25 cellular contexts compared by ENCODE assay signal in the genomic region with DNA sequence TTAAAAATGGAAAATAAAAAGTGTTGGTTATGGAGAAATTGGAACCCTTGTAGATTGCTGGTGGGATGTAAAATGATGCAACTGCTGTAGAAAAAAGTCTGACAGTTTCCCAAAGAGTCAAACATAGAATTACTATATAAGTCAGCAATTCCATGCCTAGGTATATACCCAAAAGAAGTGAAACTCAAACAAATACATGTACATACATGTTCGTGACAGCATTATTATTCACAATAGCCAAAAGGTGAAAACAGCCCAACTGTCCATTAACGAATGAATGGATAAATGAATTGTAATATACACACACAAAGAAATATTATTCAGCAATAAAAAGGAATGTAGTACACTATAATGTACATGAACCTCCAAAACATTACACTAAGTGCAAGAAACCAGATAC.
A peak's percentile ranks its signal among the peaks of the same experiment; 100 is the strongest.
DNase-seq lines count a peak whose midpoint lies in the region; ATAC-seq, FAIRE-seq and TF ChIP-seq lines count a peak whose summit lies in the region.
"Had no signal": no experiment of that assay in that cellular context is flagged by ENCODE, and none has a peak within 500 bp of the region (broad histone marks: within the 10 kb centered on the region; RNA-seq: fewer than 3 reads in every experiment).

No MANE protein-coding gene starts in this region.

- in situ Hi-C loops in mammary epithelial cell (cut with MboI; ENCODE audit: low sequenced_read_pairs in 2 of 2) = no loop called here

- intact Hi-C loops in mammary epithelial cell (cut with micrococcal nuclease) = no loop called here

- H3K4me3 ChIP-seq in RWPE2 (ENCODE audit: severe bottlenecking) (no peak overlapping the region), mammary epithelial cell (replicated peaks in 1 of 3; ENCODE audit: insufficient read depth in 1 of 3, low read depth in 2 of 3, low read length in 3 of 3) (no peak overlapping the region)
- H3K4me3 ChIP-seq: A549; BLaER1 treated with 17β-estradiol and CSF1 and Interleukin-3, amounts not matched to agents 10 nM and 100 nM; GM12878; GM23338 had no signal

- H3K27me3 ChIP-seq in RWPE2 (ENCODE audit: insufficient read depth, poor library complexity, severe bottlenecking) (no peaks in the 10 kb centered on the region), mammary epithelial cell (ENCODE audit: insufficient read depth, low read length) (no peaks in the 10 kb centered on the region)
- H3K27me3 ChIP-seq: BE2C; BLaER1 treated with 17β-estradiol and CSF1 and Interleukin-3, amounts not matched to agents 10 nM and 100 nM had no signal

- H3K36me3 ChIP-seq in RWPE2 (ENCODE audit: low read depth) (no peaks in the 10 kb centered on the region), mammary epithelial cell (ENCODE audit: insufficient read depth, low read length) (no peaks in the 10 kb centered on the region)
- H3K36me3 ChIP-seq: BE2C; BLaER1 treated with 17β-estradiol and CSF1 and Interleukin-3, amounts not matched to agents 10 nM and 100 nM had no signal

- peak; percentile 48 for ATAC-seq in RWPE2 (ENCODE audit: low read depth)
- no peak for ATAC-seq in GM21390 (IDR thresholded peaks at IDR 0.05; ENCODE audit: unreplicated experiment)
- ATAC-seq in HG02884 (IDR thresholded peaks at IDR 0.05; ENCODE audit: unreplicated experiment) = no peak
- no peak for ATAC-seq in HG02610 (IDR thresholded peaks at IDR 0.05; ENCODE audit: unreplicated experiment)
- ATAC-seq: A549, GM12878, GM23338, HCT116 had no signal

- DNase-seq in RWPE2 (ENCODE audit: low spot score) (no peak), mammary epithelial cell (peak; percentile 48), epithelial cell of prostate (ENCODE audit: low read depth, low spot score) (no peak), urothelium cell line (ENCODE audit: low spot score) (no peak)
- DNase-seq: 8988T; ACHN; AML-193; BE2C; CD4-positive, alpha-beta T cell; CD8-positive, alpha-beta memory T cell; DMS 273 treated with DMSO at 0.1 percent for 48 hours; DMS79; EL; GDM1; H9 had no signal

- peak overlapping the region; percentile 21 for H3K27ac ChIP-seq in RWPE2 (ENCODE audit: poor library complexity, severe bottlenecking)
- no peak overlapping the region for H3K27ac ChIP-seq in mammary epithelial cell (ENCODE audit: insufficient read depth, low read depth, low read length)
- H3K27ac ChIP-seq in epithelial cell of prostate = peak overlapping the region; percentile 55
- H3K27ac ChIP-seq: A549; BLaER1 treated with 17β-estradiol and CSF1 and Interleukin-3, amounts not matched to agents 10 nM and 100 nM had no signal

- no peak overlapping the region for H3K9ac ChIP-seq in mammary epithelial cell (ENCODE audit: insufficient read depth, low read length)
- H3K9ac ChIP-seq: BLaER1 treated with 17β-estradiol and CSF1 and Interleukin-3, amounts not matched to agents 10 nM and 100 nM had no signal

- H3K4me1 ChIP-seq in RWPE2 (ENCODE audit: insufficient read depth, poor library complexity, severe bottlenecking) (peaks cover 17% of the 10 kb centered on the region), mammary epithelial cell (ENCODE audit: insufficient read depth, low read length) (peaks cover 12% of the 10 kb centered on the region)
- H3K4me1 ChIP-seq: BE2C; BLaER1 treated with 17β-estradiol and CSF1 and Interleukin-3, amounts not matched to agents 10 nM and 100 nM had no signal

- TF ChIP-seq CTCF in RWPE2 (IDR thresholded peaks at IDR 0.05; ENCODE audit: poor library complexity, severe bottlenecking) (no peak), mammary epithelial cell (conservative IDR thresholded peaks at IDR 0.05 in 1 of 2, IDR thresholded peaks at IDR 0.05 in 1 of 2; ENCODE audit: extremely low read depth in 1 of 2, insufficient read depth in 1 of 2, low read depth in 1 of 2, low read length in 2 of 2) (no peak)

- H3K79me2 ChIP-seq in mammary epithelial cell (ENCODE audit: insufficient read depth, low read length) = no peaks in the 10 kb centered on the region

- no TSS peak for BruUV-seq in mammary epithelial cell (replicated peaks; lab: Mats Ljungman, UMichigan)

- no peaks in the 10 kb centered on the region for H3K9me3 ChIP-seq in RWPE2 (ENCODE audit: severe bottlenecking)
- H3K9me3 ChIP-seq in mammary epithelial cell (replicated peaks; ENCODE audit: insufficient read depth, low read length) = no peaks in the 10 kb centered on the region
- H3K9me3 ChIP-seq: A549; BE2C; BLaER1 treated with 17β-estradiol and CSF1 and Interleukin-3, amounts not matched to agents 10 nM and 100 nM had no signal

- WGBS in mammary epithelial cell (ENCODE audit: low coverage, missing lambda C conversion rate) = 45% methylated on average over 2 of the region's 2 CpGs

- H3K4me2 ChIP-seq in mammary epithelial cell (ENCODE audit: insufficient read depth, low read depth, low read length) = no peak overlapping the region
- H3K4me2 ChIP-seq: A549; BLaER1 treated with 17β-estradiol and CSF1 and Interleukin-3, amounts not matched to agents 10 nM and 100 nM; GM23338 had no signal

- peak; percentile 20 for FAIRE-seq in urothelium cell line (lab: Jason Lieb, UNC)
- FAIRE-seq: A549, D721Med, GM12878, GM19239 had no signal

- dilution Hi-C loops in mammary epithelial cell (cut with HindIII; ENCODE audit: low sequenced_read_pairs) = no loop called here

- CTCF ChIA-PET in mammary epithelial cell (lab: Charles Lee; ENCODE audit: low non-redundant PET) = no interaction called here

- H2AFZ ChIP-seq in mammary epithelial cell (ENCODE audit: low read depth, low read length) = no peak overlapping the region
- H2AFZ ChIP-seq: GM23338 had no signal

- H4K20me1 ChIP-seq in mammary epithelial cell (ENCODE audit: insufficient read depth, low read length) = no peaks in the 10 kb centered on the region
- H4K20me1 ChIP-seq: BLaER1 treated with 17β-estradiol and CSF1 and Interleukin-3, amounts not matched to agents 10 nM and 100 nM had no signal
